ENCODE assay signal across 36 cellular contexts in genomic region chr10:128816726-128817125, GRCh38.
"Had no signal": no experiment of that assay in that cellular context is flagged by ENCODE, and none has a peak within 500 bp of the region (broad histone marks: within the 10 kb centered on the region; RNA-seq: fewer than 3 reads in every experiment).

No MANE protein-coding gene starts in this region.

- DNase-seq: activated effector memory CD4-positive, alpha-beta T cell treated with anti-CD3 and anti-CD28 coated beads, Interleukin-2, amount 50 U/mL, for 16 hours; activated effector memory CD4-positive, alpha-beta T cell treated with Interleukin-2 at 50 U/mL for 16 hours; activated gamma-delta T cell; activated gamma-delta T cell treated with Interleukin-2 at 50 U/mL for 16 hours; activated naive CD4-positive, alpha-beta T cell; activated naive CD4-positive, alpha-beta T cell treated with anti-CD3 and anti-CD28 coated beads for 36 hours; activated naive CD4-positive, alpha-beta T cell treated with anti-CD3 and anti-CD28 coated beads, Interleukin-2, amount 10 ng/mL, durations not matched to agents 7 days and 5 days; activated naive CD4-positive, alpha-beta T cell treated with anti-CD3 and anti-CD28 coated beads, Interleukin-2, amount 50 U/mL, for 16 hours; activated naive CD4-positive, alpha-beta T cell treated with Interleukin-2 at 50 U/mL for 16 hours; activated naive CD8-positive, alpha-beta T cell treated with anti-CD3 and anti-CD28 coated beads for 36 hours; activated naive CD8-positive, alpha-beta T cell treated with anti-CD3 and anti-CD28 coated beads, Interleukin-2, amount 10 ng/mL, durations not matched to agents 7 days and 5 days; activated naive CD8-positive, alpha-beta T cell treated with anti-CD3 and anti-CD28 coated beads, Interleukin-2, amount 50 U/mL, for 24 hours; activated T-cell treated with anti-CD3 and anti-CD28 coated beads for 4 hours; activated T-cell treated with anti-CD3 and anti-CD28 coated beads, Interleukin-2, amount 50 U/mL, for 1 hour; activated T-cell treated with anti-CD3 and anti-CD28 coated beads, Interleukin-2, amount 50 U/mL, for 24 hours; activated T-cell treated with anti-CD3 and anti-CD28 coated beads, Interleukin-2, amount 50 U/mL, for 4 hours; activated T-cell treated with anti-CD3 and anti-CD28 coated beads, Interleukin-2, amount 50 U/mL, for 48 hours; activated T-cell treated with anti-CD3 and anti-CD28 coated beads, Interleukin-2, amount 50 U/mL, for 72 hours; adrenal gland; amniotic stem cell; amygdala; anterior cingulate cortex; aorta; body of pancreas; brain microvascular endothelial cell; caudate nucleus; central memory CD4-positive, alpha-beta T cell; cerebellar nuclear complex had no signal

- ATAC-seq: activated naive CD4-positive, alpha-beta T cell treated with anti-CD3 and anti-CD28 coated beads, Interleukin-2, amount 50 U/mL, for 72 hours; activated naive CD8-positive, alpha-beta T cell treated with anti-CD3 and anti-CD28 coated beads, Interleukin-2, amount 50 U/mL, for 24 hours; activated T-cell treated with anti-CD3 and anti-CD28 coated beads, Interleukin-2, amount 50 U/mL, for 4 hours; activated T-cell treated with anti-CD3 and anti-CD28 coated beads, Interleukin-2, amount 50 U/mL, for 72 hours; activated T-helper 17 cell treated with anti-CD3 and anti-CD28 coated beads, Interleukin-2, amount 50 U/mL, for 72 hours; body of pancreas had no signal

- H3K27me3 Mint-ChIP-seq: activated naive CD4-positive, alpha-beta T cell treated with anti-CD3 and anti-CD28 coated beads, Interleukin-2, amount 10 ng/mL, durations not matched to agents 7 days and 5 days; activated naive CD4-positive, alpha-beta T cell treated with anti-CD3 and anti-CD28 coated beads, Interleukin-2, amount 50 U/mL, for 24 hours; activated naive CD8-positive, alpha-beta T cell treated with anti-CD3 and anti-CD28 coated beads, Interleukin-2, amount 10 ng/mL, durations not matched to agents 7 days and 5 days; activated naive CD8-positive, alpha-beta T cell treated with anti-CD3 and anti-CD28 coated beads, Interleukin-2, amount 50 U/mL, for 24 hours; central memory CD8-positive, alpha-beta T cell had no signal

- H3K4me1 Mint-ChIP-seq: activated naive CD4-positive, alpha-beta T cell treated with anti-CD3 and anti-CD28 coated beads, Interleukin-2, amount 10 ng/mL, durations not matched to agents 7 days and 5 days; activated naive CD4-positive, alpha-beta T cell treated with anti-CD3 and anti-CD28 coated beads, Interleukin-2, amount 50 U/mL, for 24 hours; activated naive CD8-positive, alpha-beta T cell treated with anti-CD3 and anti-CD28 coated beads for 36 hours; activated naive CD8-positive, alpha-beta T cell treated with anti-CD3 and anti-CD28 coated beads, Interleukin-2, amount 10 ng/mL, durations not matched to agents 7 days and 5 days; activated naive CD8-positive, alpha-beta T cell treated with anti-CD3 and anti-CD28 coated beads, Interleukin-2, amount 50 U/mL, for 24 hours; activated T-helper 17 cell treated with anti-CD3 and anti-CD28 coated beads, Interleukin-2, amount 50 U/mL, for 72 hours; central memory CD8-positive, alpha-beta T cell had no signal

- H3K9me3 Mint-ChIP-seq: activated naive CD4-positive, alpha-beta T cell treated with anti-CD3 and anti-CD28 coated beads for 36 hours; activated naive CD4-positive, alpha-beta T cell treated with anti-CD3 and anti-CD28 coated beads, Interleukin-2, amount 10 ng/mL, durations not matched to agents 7 days and 5 days; activated naive CD4-positive, alpha-beta T cell treated with anti-CD3 and anti-CD28 coated beads, Interleukin-2, amount 50 U/mL, for 24 hours; activated naive CD8-positive, alpha-beta T cell treated with anti-CD3 and anti-CD28 coated beads for 36 hours; activated naive CD8-positive, alpha-beta T cell treated with anti-CD3 and anti-CD28 coated beads, Interleukin-2, amount 10 ng/mL, durations not matched to agents 7 days and 5 days; activated naive CD8-positive, alpha-beta T cell treated with anti-CD3 and anti-CD28 coated beads, Interleukin-2, amount 50 U/mL, for 24 hours; activated T-cell treated with anti-CD3 and anti-CD28 coated beads, Interleukin-2, amount 50 U/mL, for 24 hours; activated T-cell treated with anti-CD3 and anti-CD28 coated beads, Interleukin-2, amount 50 U/mL, for 4 hours; activated T-cell treated with anti-CD3 and anti-CD28 coated beads, Interleukin-2, amount 50 U/mL, for 72 hours; activated T-helper 1 cell treated with anti-CD3 and anti-CD28 coated beads, Interleukin-12 subunit alpha, Interleukin-12 subunit beta, Interleukin-2, Interleukin-4 antibody, amounts not matched to agents 30 ng/mL and 10 ng/mL and 1 ng/mL, durations not matched to agents 14 hours and 24 hours and 36 hours; activated T-helper 2 cell treated with anti-CD3 and anti-CD28 coated beads, Interferon-gamma antibody, Interleukin-2, Interleukin-4, amounts not matched to agents 10 μg/mL and 5 μg/mL and 100 μg/mL, durations not matched to agents 14 hours and 24 hours and 36 hours had no signal

- H3K36me3 Mint-ChIP-seq: activated naive CD4-positive, alpha-beta T cell treated with anti-CD3 and anti-CD28 coated beads, Interleukin-2, amount 10 ng/mL, durations not matched to agents 7 days and 5 days; activated naive CD4-positive, alpha-beta T cell treated with anti-CD3 and anti-CD28 coated beads, Interleukin-2, amount 50 U/mL, for 24 hours; activated naive CD4-positive, alpha-beta T cell treated with anti-CD3 and anti-CD28 coated beads, Interleukin-2, amount 50 U/mL, for 72 hours; activated naive CD8-positive, alpha-beta T cell; activated naive CD8-positive, alpha-beta T cell treated with anti-CD3 and anti-CD28 coated beads for 36 hours; activated naive CD8-positive, alpha-beta T cell treated with anti-CD3 and anti-CD28 coated beads, Interleukin-2, amount 10 ng/mL, durations not matched to agents 7 days and 5 days; brain had no signal

- H3K4me3 Mint-ChIP-seq: activated naive CD4-positive, alpha-beta T cell treated with anti-CD3 and anti-CD28 coated beads for 36 hours; activated naive CD4-positive, alpha-beta T cell treated with anti-CD3 and anti-CD28 coated beads, Interleukin-2, amount 10 ng/mL, durations not matched to agents 7 days and 5 days; activated naive CD4-positive, alpha-beta T cell treated with anti-CD3 and anti-CD28 coated beads, Interleukin-2, amount 50 U/mL, for 24 hours; activated naive CD8-positive, alpha-beta T cell; activated naive CD8-positive, alpha-beta T cell treated with anti-CD3 and anti-CD28 coated beads for 36 hours; activated naive CD8-positive, alpha-beta T cell treated with anti-CD3 and anti-CD28 coated beads, Interleukin-2, amount 10 ng/mL, durations not matched to agents 7 days and 5 days; activated naive CD8-positive, alpha-beta T cell treated with anti-CD3 and anti-CD28 coated beads, Interleukin-2, amount 50 U/mL, for 24 hours; activated T-cell treated with anti-CD3 and anti-CD28 coated beads, Interleukin-2, amount 50 U/mL, for 24 hours; activated T-cell treated with anti-CD3 and anti-CD28 coated beads, Interleukin-2, amount 50 U/mL, for 4 hours; activated T-cell treated with anti-CD3 and anti-CD28 coated beads, Interleukin-2, amount 50 U/mL, for 72 hours; activated T-helper 1 cell treated with anti-CD3 and anti-CD28 coated beads, Interleukin-12 subunit alpha, Interleukin-12 subunit beta, Interleukin-2, Interleukin-4 antibody, amounts not matched to agents 30 ng/mL and 10 ng/mL and 1 ng/mL, durations not matched to agents 14 hours and 24 hours and 36 hours; activated T-helper 17 cell treated with anti-CD3 and anti-CD28 coated beads, Interleukin-2, amount 50 U/mL, for 72 hours; brain; central memory CD8-positive, alpha-beta T cell had no signal

- H3K27ac Mint-ChIP-seq: activated naive CD4-positive, alpha-beta T cell treated with anti-CD3 and anti-CD28 coated beads for 36 hours; activated naive CD4-positive, alpha-beta T cell treated with anti-CD3 and anti-CD28 coated beads, Interleukin-2, amount 10 ng/mL, durations not matched to agents 7 days and 5 days; activated naive CD4-positive, alpha-beta T cell treated with anti-CD3 and anti-CD28 coated beads, Interleukin-2, amount 50 U/mL, for 24 hours; activated naive CD4-positive, alpha-beta T cell treated with anti-CD3 and anti-CD28 coated beads, Interleukin-2, amount 50 U/mL, for 72 hours; activated naive CD8-positive, alpha-beta T cell; activated naive CD8-positive, alpha-beta T cell treated with anti-CD3 and anti-CD28 coated beads for 36 hours; activated naive CD8-positive, alpha-beta T cell treated with anti-CD3 and anti-CD28 coated beads, Interleukin-2, amount 10 ng/mL, durations not matched to agents 7 days and 5 days; activated naive CD8-positive, alpha-beta T cell treated with anti-CD3 and anti-CD28 coated beads, Interleukin-2, amount 50 U/mL, for 24 hours; activated T-cell treated with anti-CD3 and anti-CD28 coated beads, Interleukin-2, amount 50 U/mL, for 24 hours; activated T-cell treated with anti-CD3 and anti-CD28 coated beads, Interleukin-2, amount 50 U/mL, for 72 hours; activated T-helper 1 cell treated with anti-CD3 and anti-CD28 coated beads, Interleukin-12 subunit alpha, Interleukin-12 subunit beta, Interleukin-2, Interleukin-4 antibody, amounts not matched to agents 30 ng/mL and 10 ng/mL and 1 ng/mL, durations not matched to agents 14 hours and 24 hours and 36 hours; activated T-helper 17 cell treated with anti-CD3 and anti-CD28 coated beads, Interleukin-2, amount 50 U/mL, for 72 hours; activated T-helper 2 cell treated with anti-CD3 and anti-CD28 coated beads, Interferon-gamma antibody, Interleukin-2, Interleukin-4, amounts not matched to agents 10 μg/mL and 5 μg/mL and 100 μg/mL, durations not matched to agents 14 hours and 24 hours and 36 hours; brain had no signal
